In the genomic region with DNA sequence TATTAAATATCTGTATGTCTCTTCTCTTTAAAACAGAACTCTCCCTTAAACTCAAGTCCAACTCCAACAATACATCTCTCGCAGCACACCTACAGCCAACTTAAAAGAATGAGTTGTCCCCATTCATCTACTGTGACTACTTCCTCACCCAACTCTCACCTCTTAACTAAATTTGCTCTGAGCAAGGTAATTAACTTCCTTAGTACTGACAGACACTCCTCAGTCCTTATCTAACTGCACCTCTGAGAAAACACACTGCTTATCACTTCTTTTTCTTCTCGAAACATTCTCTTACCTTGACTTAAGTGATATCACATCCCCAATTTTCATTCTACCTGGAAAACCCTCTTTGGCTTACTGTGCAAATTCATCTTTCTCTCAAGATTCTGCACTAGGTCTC, we compare ENCODE assay signal across 31 cellular contexts.
"Had no signal": no experiment of that assay in that cellular context is flagged by ENCODE, and none has a peak within 500 bp of the region (broad histone marks: within the 10 kb centered on the region; RNA-seq: fewer than 3 reads in every experiment).

No MANE protein-coding gene starts in this region.

- H3K9ac ChIP-seq: SK-N-SH had no signal

- H3K9me2 ChIP-seq: SK-N-SH had no signal

- FAIRE-seq: astrocyte, TTC549 had no signal

- H3K9me3 ChIP-seq: body of pancreas, breast epithelium, Peyer's patch, SJSA1, SK-N-SH had no signal

- DNase-seq: activated CD4-positive, alpha-beta T cell treated with anti-CD3 and anti-CD28 coated beads, Interleukin-2, amount 10 ng/mL, durations not matched to agents 24 days and 14 days; activated CD4-positive, alpha-beta T cell treated with anti-CD3 and anti-CD28 coated beads, Interleukin-2, amount 50 U/mL, for 4 hours; activated CD8-positive, alpha-beta T cell treated with anti-CD3 and anti-CD28 coated beads for 36 hours; activated gamma-delta T cell; activated naive CD4-positive, alpha-beta T cell treated with Interleukin-2 at 50 U/mL for 16 hours; activated naive CD8-positive, alpha-beta T cell treated with anti-CD3 and anti-CD28 coated beads, Interleukin-2, amount 10 ng/mL, durations not matched to agents 7 days and 5 days; activated T-cell treated with anti-CD3 and anti-CD28 coated beads, Interleukin-2, amount 50 U/mL, for 1 hour; amygdala; body of pancreas; caudate nucleus; cerebellar nuclear complex; Kasumi-1; NCI-H1105; NCI-H1417 treated with DMSO at 0.1 percent for 48 hours; NCI-H1694; NCI-H2029; NCI-H345; NCI-H524 treated with DMSO at 0.1 percent for 48 hours; PC-3; Peyer's patch; RPMI8226; SHP77 treated with DMSO at 0.1 percent for 48 hours; SK-N-SH had no signal

- ATAC-seq: activated CD8-positive, alpha-beta T cell treated with anti-CD3 and anti-CD28 coated beads for 36 hours; body of pancreas; PC-3 had no signal

- H3K27me3 Mint-ChIP-seq: activated CD4-positive, alpha-beta T cell treated with anti-CD3 and anti-CD28 coated beads, Interleukin-2, amount 10 ng/mL, durations not matched to agents 24 days and 14 days; activated CD8-positive, alpha-beta T cell treated with anti-CD3 and anti-CD28 coated beads for 36 hours; activated naive CD4-positive, alpha-beta T cell treated with anti-CD3 and anti-CD28 coated beads, Interleukin-2, amount 50 U/mL, for 24 hours; activated naive CD8-positive, alpha-beta T cell treated with anti-CD3 and anti-CD28 coated beads, Interleukin-2, amount 10 ng/mL, durations not matched to agents 7 days and 5 days had no signal

- H3K27ac Mint-ChIP-seq: activated CD4-positive, alpha-beta T cell treated with anti-CD3 and anti-CD28 coated beads, Interleukin-2, amount 10 ng/mL, durations not matched to agents 24 days and 14 days; activated CD8-positive, alpha-beta T cell treated with anti-CD3 and anti-CD28 coated beads for 36 hours; activated naive CD8-positive, alpha-beta T cell treated with anti-CD3 and anti-CD28 coated beads, Interleukin-2, amount 10 ng/mL, durations not matched to agents 7 days and 5 days; activated T-helper 2 cell treated with anti-CD3 and anti-CD28 coated beads, Interferon-gamma antibody, Interleukin-2, Interleukin-4, amounts not matched to agents 10 μg/mL and 5 μg/mL and 100 μg/mL, durations not matched to agents 14 hours and 24 hours and 36 hours; T-helper 1 cell treated with Interleukin-12 subunit alpha and Interleukin-12 subunit beta and Interleukin-4 antibody, amounts not matched to agents 30 μg/mL and 1 μg/mL, for 36 hours; T-helper 2 cell treated with Interferon-gamma antibody and Interleukin-4, amounts not matched to agents 5 μg/mL and 100 μg/mL, for 36 hours had no signal

- H3K4me3 ChIP-seq: body of pancreas, breast epithelium, Peyer's patch, SJSA1 had no signal

- H3K4me1 ChIP-seq: breast epithelium, SJSA1 had no signal

- H3K4me3 Mint-ChIP-seq: activated CD4-positive, alpha-beta T cell treated with anti-CD3 and anti-CD28 coated beads, Interleukin-2, amount 10 ng/mL, durations not matched to agents 24 days and 14 days; activated CD8-positive, alpha-beta T cell treated with anti-CD3 and anti-CD28 coated beads for 36 hours; activated naive CD4-positive, alpha-beta T cell treated with anti-CD3 and anti-CD28 coated beads, Interleukin-2, amount 50 U/mL, for 24 hours; activated naive CD8-positive, alpha-beta T cell treated with anti-CD3 and anti-CD28 coated beads, Interleukin-2, amount 10 ng/mL, durations not matched to agents 7 days and 5 days; T-helper 1 cell treated with Interleukin-12 subunit alpha and Interleukin-12 subunit beta and Interleukin-4 antibody, amounts not matched to agents 30 μg/mL and 1 μg/mL, for 36 hours; T-helper 2 cell treated with Interferon-gamma antibody and Interleukin-4, amounts not matched to agents 5 μg/mL and 100 μg/mL, for 36 hours had no signal

- H3K9me3 Mint-ChIP-seq: activated CD4-positive, alpha-beta T cell treated with anti-CD3 and anti-CD28 coated beads, Interleukin-2, amount 10 ng/mL, durations not matched to agents 24 days and 14 days; activated CD8-positive, alpha-beta T cell treated with anti-CD3 and anti-CD28 coated beads for 36 hours; activated naive CD4-positive, alpha-beta T cell treated with anti-CD3 and anti-CD28 coated beads, Interleukin-2, amount 50 U/mL, for 24 hours; activated naive CD8-positive, alpha-beta T cell treated with anti-CD3 and anti-CD28 coated beads, Interleukin-2, amount 10 ng/mL, durations not matched to agents 7 days and 5 days; activated T-helper 2 cell treated with anti-CD3 and anti-CD28 coated beads, Interferon-gamma antibody, Interleukin-2, Interleukin-4, amounts not matched to agents 10 μg/mL and 5 μg/mL and 100 μg/mL, durations not matched to agents 14 hours and 24 hours and 36 hours; T-helper 1 cell treated with Interleukin-12 subunit alpha and Interleukin-12 subunit beta and Interleukin-4 antibody, amounts not matched to agents 30 μg/mL and 1 μg/mL, for 36 hours; T-helper 2 cell treated with Interferon-gamma antibody and Interleukin-4, amounts not matched to agents 5 μg/mL and 100 μg/mL, for 36 hours had no signal

- H3K27ac ChIP-seq: body of pancreas, breast epithelium, Peyer's patch, SJSA1 had no signal

- H3K27me3 ChIP-seq: body of pancreas, breast epithelium, Peyer's patch, SJSA1 had no signal

- H3K4me2 ChIP-seq: SK-N-SH had no signal
